Comparison of ENCODE assay signal across 17 cellular contexts in genomic region chr11:19102521-19102900, GRCh38. TPM values are rescaled to one million over a fixed set of nuclear protein-coding genes. Genes with fewer than 3 reads are reported as not detected.
DNase-seq lines count a peak whose midpoint lies in the region; TF ChIP-seq lines count a peak whose summit lies in the region.
"Had no signal": no experiment of that assay in that cellular context is flagged by ENCODE, and none has a peak within 500 bp of the region (broad histone marks: within the 10 kb centered on the region; RNA-seq: fewer than 3 reads in every experiment).

No MANE protein-coding gene starts in this region.

- H3K9me3 Mint-ChIP-seq in Calu3 (ENCODE audit: low read depth, unreplicated experiment) = no peaks in the 10 kb centered on the region
- no peaks in the 10 kb centered on the region for H3K9me3 Mint-ChIP-seq in immature natural killer cell

- peaks cover 29% of the 10 kb centered on the region for H3K4me1 Mint-ChIP-seq in Calu3 (ENCODE audit: low read depth, unreplicated experiment)
- no peaks in the 10 kb centered on the region for H3K4me1 Mint-ChIP-seq in immature natural killer cell

- BruUV-seq in Calu3 (replicated peaks; lab: Mats Ljungman, UMichigan) = no TSS peak

- in situ Hi-C loops in transverse colon (cut with MboI; ENCODE audit: low pct_ligation_motif_present in 1 of 4, low pct_unique_long_range_greater_than_20kb in 1 of 4, low sequenced_read_pairs in 3 of 4) = no loop called here

- no peaks in the 10 kb centered on the region for H3K9me3 ChIP-seq in transverse colon

- 29% methylated on average over 1 of the region's 1 CpG; no CpG with 5 or more reads in 1 of the 2 donors for WGBS in transverse colon (ENCODE audit: low coverage in 1 of 2), 2 donors

- no peaks in the 10 kb centered on the region for H3K36me3 ChIP-seq in transverse colon

- H3K4me1 ChIP-seq in transverse colon = peaks cover 0 to 36% (median 15%) of the 10 kb centered on the region in 4 donors

- no peaks in the 10 kb centered on the region for H3K36me3 Mint-ChIP-seq in Calu3 (ENCODE audit: insufficient read depth, unreplicated experiment)
- H3K36me3 Mint-ChIP-seq in immature natural killer cell = no peaks in the 10 kb centered on the region

- H3K27ac Mint-ChIP-seq in Calu3 (ENCODE audit: unreplicated experiment) (no peak overlapping the region), immature natural killer cell (no peak overlapping the region)

- no peaks in the 10 kb centered on the region for H3K27me3 ChIP-seq in transverse colon

- intact Hi-C loops in Calu3 (cut with micrococcal nuclease; ENCODE audit: unreplicated experiment) (no loop called here), transverse colon (cut with DNase I; ENCODE audit: low total_unique reads) (no loop called here)

- CTCF ChIA-PET in Calu3 (lab: Charles Lee) = interaction anchor here (1.0 to 1.3 kb wide), 2 partner anchors 23 to 26 kb away, joined by 5 to 7 read pairs; no protein-coding TSS in a partner anchor

- TF ChIP-seq CTCF in Calu3 (IDR thresholded peaks at IDR 0.05; ENCODE audit: unreplicated experiment) = no peak
- TF ChIP-seq CTCF in VCaP (conservative IDR thresholded peaks at IDR 0.05) = no peak
- no peak for TF ChIP-seq CTCF in transverse colon (IDR thresholded peaks at IDR 0.05)

- H3K27me3 Mint-ChIP-seq in Calu3 (ENCODE audit: unreplicated experiment) = peaks cover 29% of the 10 kb centered on the region
- H3K27me3 Mint-ChIP-seq in immature natural killer cell (ENCODE audit: low read depth in 3 of 3) = peaks cover 2 to 6% (median 5%) of the 10 kb centered on the region in 3 donors

- no peak for TF ChIP-seq EP300 in transverse colon (IDR thresholded peaks at IDR 0.05; ENCODE audit: low read depth)

- no peak overlapping the region for H3K4me3 ChIP-seq in transverse colon
- H3K4me3 ChIP-seq: K562 had no signal

- H3K4me3 Mint-ChIP-seq in Calu3 (ENCODE audit: low read depth, unreplicated experiment) (peak overlapping the region; percentile 20), immature natural killer cell (no peak overlapping the region)

- DNase-seq in Calu3 (peak; percentile 21), left kidney (ENCODE audit: low read depth, low spot score) (peak; percentile 28), transverse colon (peak; percentile 71), DMS153 treated with DMSO at 0.1 percent for 48 hours (lab: John Stamatoyannopoulos, UW; ENCODE audit: unreplicated experiment) (no peak), immature natural killer cell (no peak), NCI-H146 (lab: John Stamatoyannopoulos, UW) (no peak)
- DNase-seq: ACHN; AML-193; NCI-H1694 treated with DMSO at 0.1 percent for 48 hours; NK-92 treated with Interleukin-12 subunit alpha and Interleukin-12 subunit beta, amount 100 ng/mL, for 24 hours; RPMI8226; SHP77 treated with DMSO at 0.1 percent for 48 hours had no signal

- TF ChIP-seq POLR2A in transverse colon (IDR thresholded peaks at IDR 0.05) = no peak

- H3K27ac ChIP-seq in VCaP (peak overlapping the region; percentile 53), transverse colon (peak overlapping the region; percentile 66 to 81 (median 68))
- H3K27ac ChIP-seq: C4-2B had no signal

RNA-seq across cellular contexts. Expression of gene ZDHHC13, which starts 14.5 kb away (rescaled TPM):
- total RNA-seq in Calu3 (2022) (22.4 and 26.8 TPM in 2 replicates), transverse colon (10 to 100 TPM; 16.1 to 33.3 (median 28.3) TPM)
- polyA plus RNA-seq in immature natural killer cell = 10 to 100 TPM; 10.2 to 20.4 (median 13.6) TPM

RNA-seq across cellular contexts. Expression of gene MRGPRX2, which starts 42.0 kb away (rescaled TPM):
- total RNA-seq in Calu3 (2022) (not detected in 2 replicates), transverse colon (not detected)
- polyA plus RNA-seq in immature natural killer cell = under 1 TPM in 1 of 3 donors, not detected in 2; 0.40 TPM
- total RNA-seq: H4, K562, OCI-LY7 had no signal
- polyA plus RNA-seq: K562 had no signal

Comparison
In these comparisons a context has a peak if more than half of its experiments do, and no peak if none do; other contexts are left out.
1. DNase-seq: peak in Calu3 (single experiment), left kidney (single experiment) and transverse colon (single experiment); none in DMS153 treated with DMSO at 0.1 percent for 48 hours (single experiment), immature natural killer cell (0 of 3) and NCI-H146 (single experiment).